29 cellular contexts compared by ENCODE assay signal in the genomic region with DNA sequence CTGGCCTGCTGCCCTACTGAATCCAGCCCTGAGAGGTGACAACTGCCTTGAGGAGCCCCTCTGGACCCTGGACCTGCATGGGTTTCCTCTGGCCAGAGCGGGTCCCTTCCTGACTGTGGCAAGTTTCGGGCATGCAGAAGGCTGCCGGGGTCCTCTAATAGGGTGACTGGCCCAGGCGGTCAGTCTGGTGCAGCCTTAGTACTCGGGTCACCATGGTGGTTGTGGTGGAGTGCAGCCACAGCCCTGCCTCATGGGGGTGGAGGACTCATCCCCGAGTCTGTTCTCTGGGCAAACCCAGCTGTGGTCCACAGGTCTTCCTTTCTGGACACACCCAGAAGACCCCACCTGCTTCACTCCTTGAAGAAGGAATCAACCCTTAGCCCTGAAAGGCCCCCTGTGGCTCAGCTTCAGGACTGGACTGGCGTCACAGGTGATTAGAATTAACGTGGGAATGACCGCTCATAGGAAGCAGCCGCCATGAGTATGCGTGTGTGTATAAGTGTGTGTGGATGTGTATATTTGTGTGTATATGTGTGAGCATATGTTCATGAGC. TPM values are rescaled to one million over a fixed set of nuclear protein-coding genes. Genes with fewer than 3 reads are reported as not detected.
"Had no signal": no experiment of that assay in that cellular context is flagged by ENCODE, and none has a peak within 500 bp of the region (broad histone marks: within the 10 kb centered on the region; RNA-seq: fewer than 3 reads in every experiment).

No MANE protein-coding gene starts in this region.

- H3K9me3 ChIP-seq: adrenal gland, body of pancreas, left lung, mucosa of descending colon, ovary, prostate gland, SK-N-SH, thoracic aorta, vagina had no signal

- H3K4me2 ChIP-seq: SK-N-SH had no signal

- H3K27ac Mint-ChIP-seq: activated CD4-positive, alpha-beta T cell treated with anti-CD3 and anti-CD28 coated beads, Interleukin-2, amount 10 ng/mL, durations not matched to agents 7 days and 5 days; activated CD8-positive, alpha-beta T cell treated with anti-CD3 and anti-CD28 coated beads, Interleukin-2, amount 10 ng/mL, durations not matched to agents 7 days and 5 days; activated T-helper 17 cell treated with anti-CD3 and anti-CD28 coated beads, Interleukin-2, amount 50 U/mL, for 72 hours; natural killer cell treated with Interleukin-12 subunit alpha and Interleukin-12 subunit beta and Interleukin-15 and Interleukin-18, amount 100 ng/mL, for 72 hours; WTC11 had no signal

- H3K4me1 Mint-ChIP-seq: activated CD4-positive, alpha-beta T cell treated with anti-CD3 and anti-CD28 coated beads, Interleukin-2, amount 10 ng/mL, durations not matched to agents 7 days and 5 days; activated T-helper 17 cell treated with anti-CD3 and anti-CD28 coated beads, Interleukin-2, amount 50 U/mL, for 72 hours; WTC11 had no signal

- H3K27ac ChIP-seq: adrenal gland, body of pancreas, left lung, ovary, prostate gland, thoracic aorta, vagina had no signal

- ATAC-seq: activated CD8-positive, alpha-beta T cell treated with anti-CD3 and anti-CD28 coated beads, Interleukin-2, amount 10 ng/mL, durations not matched to agents 7 days and 5 days; activated naive CD4-positive, alpha-beta T cell treated with anti-CD3 and anti-CD28 coated beads, Interleukin-2, amount 50 U/mL, for 72 hours; activated T-cell treated with anti-CD3 and anti-CD28 coated beads, Interleukin-2, amount 50 U/mL, for 4 hours; activated T-helper 17 cell treated with anti-CD3 and anti-CD28 coated beads, Interleukin-2, amount 50 U/mL, for 72 hours; body of pancreas; esophagus mucosa; left lung; mucosa of descending colon; natural killer cell treated with Interleukin-12 subunit alpha and Interleukin-12 subunit beta and Interleukin-15 and Interleukin-18, amount 100 ng/mL, for 72 hours; stimulated activated naive CD8-positive, alpha-beta T cell treated with anti-CD3 and anti-CD28 coated beads, Interleukin-15, Interleukin-2, amounts not matched to agents 100 U/mL and 50 U/mL, for 24 hours; WTC11 had no signal

- H3K27me3 ChIP-seq: adrenal gland, body of pancreas, left lung, ovary, vagina had no signal

- H3K4me3 Mint-ChIP-seq: activated CD4-positive, alpha-beta T cell treated with anti-CD3 and anti-CD28 coated beads, Interleukin-2, amount 10 ng/mL, durations not matched to agents 7 days and 5 days; activated CD8-positive, alpha-beta T cell treated with anti-CD3 and anti-CD28 coated beads, Interleukin-2, amount 10 ng/mL, durations not matched to agents 7 days and 5 days; activated T-cell treated with anti-CD3 and anti-CD28 coated beads, Interleukin-2, amount 50 U/mL, for 4 hours; activated T-helper 17 cell treated with anti-CD3 and anti-CD28 coated beads, Interleukin-2, amount 50 U/mL, for 72 hours; natural killer cell treated with Interleukin-12 subunit alpha and Interleukin-12 subunit beta and Interleukin-15 and Interleukin-18, amount 100 ng/mL, for 72 hours; WTC11 had no signal

- H3K36me3 ChIP-seq: adrenal gland, ovary, prostate gland, thoracic aorta, vagina had no signal

- H3K36me3 Mint-ChIP-seq: activated naive CD4-positive, alpha-beta T cell treated with anti-CD3 and anti-CD28 coated beads, Interleukin-2, amount 50 U/mL, for 72 hours; natural killer cell treated with Interleukin-12 subunit alpha and Interleukin-12 subunit beta and Interleukin-15 and Interleukin-18, amount 100 ng/mL, for 72 hours; WTC11 had no signal

- H3K4me1 ChIP-seq: adrenal gland, body of pancreas, prostate gland, vagina had no signal

- H3K4me3 ChIP-seq: adrenal gland, body of pancreas, left lung, mucosa of descending colon, ovary, prostate gland, thoracic aorta, vagina had no signal

- H3K9me3 Mint-ChIP-seq: activated CD4-positive, alpha-beta T cell treated with anti-CD3 and anti-CD28 coated beads, Interleukin-2, amount 10 ng/mL, durations not matched to agents 7 days and 5 days; activated naive CD4-positive, alpha-beta T cell treated with anti-CD3 and anti-CD28 coated beads, Interleukin-2, amount 50 U/mL, for 72 hours; activated T-cell treated with anti-CD3 and anti-CD28 coated beads, Interleukin-2, amount 50 U/mL, for 4 hours; activated T-helper 17 cell treated with anti-CD3 and anti-CD28 coated beads, Interleukin-2, amount 50 U/mL, for 72 hours; natural killer cell treated with Interleukin-12 subunit alpha and Interleukin-12 subunit beta and Interleukin-15 and Interleukin-18, amount 100 ng/mL, for 72 hours; WTC11 had no signal

- DNase-seq: activated CD4-positive, alpha-beta T cell treated with anti-CD3 and anti-CD28 coated beads for 1 hour; activated CD4-positive, alpha-beta T cell treated with anti-CD3 and anti-CD28 coated beads, Interleukin-2, amount 10 ng/mL, durations not matched to agents 7 days and 5 days; activated CD8-positive, alpha-beta T cell treated with anti-CD3 and anti-CD28 coated beads, Interleukin-2, amount 10 ng/mL, durations not matched to agents 7 days and 5 days; activated naive CD4-positive, alpha-beta T cell; activated T-cell treated with anti-CD3 and anti-CD28 coated beads, Interleukin-2, amount 50 U/mL, for 4 hours; body of pancreas; cortex of kidney; foreskin fibroblast; hippocampal formation; left lung; mucosa of descending colon; ovary; retina; SK-N-SH; T-helper 2 cell; trophoblast cell had no signal

RNA-seq across cellular contexts. Expression of a gene that starts 28.7 kb away (rescaled TPM):
- total RNA-seq: activated CD4-positive, alpha-beta T cell treated with anti-CD3 and anti-CD28 coated beads, Interleukin-2, amount 10 ng/mL, durations not matched to agents 7 days and 5 days; activated CD8-positive, alpha-beta T cell treated with anti-CD3 and anti-CD28 coated beads, Interleukin-2, amount 10 ng/mL, durations not matched to agents 7 days and 5 days; activated T-cell treated with anti-CD3 and anti-CD28 coated beads, Interleukin-2, amount 50 U/mL, for 4 hours; activated T-helper 17 cell treated with anti-CD3 and anti-CD28 coated beads, Interleukin-2, amount 50 U/mL, for 72 hours; chondrocyte; kidney epithelial cell; myocyte; natural killer cell treated with Interleukin-12 subunit alpha and Interleukin-12 subunit beta and Interleukin-15 and Interleukin-18, amount 100 ng/mL, for 72 hours had no signal
